8 cellular contexts compared by ENCODE assay signal in the genomic region with DNA sequence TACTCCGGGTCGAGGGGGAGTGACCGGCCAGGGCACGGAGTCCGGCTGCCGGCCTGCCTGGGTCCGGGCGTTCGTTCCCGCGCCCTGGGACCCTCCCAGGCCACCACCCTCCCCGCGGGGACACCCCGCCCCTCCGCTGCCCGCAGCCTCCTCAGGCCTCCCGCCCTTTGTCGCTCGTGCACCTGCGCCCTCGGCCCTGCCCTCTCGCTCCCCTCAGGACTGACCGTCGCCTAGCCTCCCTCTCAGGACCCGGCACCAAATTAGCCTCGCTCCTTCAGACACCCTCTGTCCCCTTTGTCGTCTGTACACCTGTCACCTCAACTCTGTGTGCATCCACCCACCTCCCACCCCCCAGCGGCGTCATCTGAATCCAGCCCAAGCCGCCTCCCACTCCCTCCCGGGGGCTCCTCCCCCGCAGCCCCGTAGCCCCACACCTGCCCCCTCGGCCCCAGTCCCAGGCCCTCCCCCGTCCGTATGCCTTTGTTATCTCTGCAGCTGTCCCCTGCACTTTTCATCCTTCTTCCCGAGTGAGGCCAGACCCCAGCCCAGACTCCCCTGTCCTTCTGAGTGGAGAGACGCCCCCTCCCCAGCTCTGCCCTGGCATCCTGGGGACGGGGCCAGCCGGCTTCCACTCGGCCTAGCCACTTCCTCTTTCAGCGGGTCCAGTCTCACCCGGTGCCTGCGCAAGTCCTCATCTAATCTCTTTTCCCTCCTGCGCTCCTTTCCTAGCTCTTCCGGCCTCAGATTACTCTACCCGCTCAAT. TPM values are rescaled to one million over a fixed set of nuclear protein-coding genes. Genes with fewer than 3 reads are reported as not detected.
DNase-seq lines count a peak whose midpoint lies in the region; ATAC-seq and TF ChIP-seq lines count a peak whose summit lies in the region.

No MANE protein-coding gene starts in this region.

- H3K9me3 Mint-ChIP-seq in dendritic cell treated with granulocyte-macrophage colony-stimulating factor and Interleukin-4, amounts not matched to agents 40 ng/mL and 50 ng/mL, for 4 days, result no peaks in the 10 kb centered on the region
- no peaks in the 10 kb centered on the region for H3K9me3 Mint-ChIP-seq in mesothelial cell of epicardium
- H3K9me3 Mint-ChIP-seq in stimulated activated naive CD8-positive, alpha-beta T cell treated with anti-CD3 and anti-CD28 coated beads, Interleukin-15, amount 100 ng/mL, for 72 hours, result no peaks in the 10 kb centered on the region

- peak overlapping the region; percentile 76 for H3K27ac Mint-ChIP-seq in dendritic cell treated with granulocyte-macrophage colony-stimulating factor and Interleukin-4, amounts not matched to agents 40 ng/mL and 50 ng/mL, for 4 days
- H3K27ac Mint-ChIP-seq in mesothelial cell of epicardium, result peak overlapping the region; percentile 19
- peak overlapping the region; percentile 1 to 92 for H3K27ac Mint-ChIP-seq in stimulated activated naive CD8-positive, alpha-beta T cell treated with anti-CD3 and anti-CD28 coated beads, Interleukin-15, amount 100 ng/mL, for 72 hours

- H3K36me3 Mint-ChIP-seq in dendritic cell treated with granulocyte-macrophage colony-stimulating factor and Interleukin-4, amounts not matched to agents 40 ng/mL and 50 ng/mL, for 4 days (ENCODE audit: low read depth), result peaks cover 27% of the 10 kb centered on the region
- peaks cover 7% of the 10 kb centered on the region for H3K36me3 Mint-ChIP-seq in mesothelial cell of epicardium

- in situ Hi-C loops in GM13977 (cut with MboI; ENCODE audit: low pct_unique_long_range_greater_than_20kb, low sequenced_read_pairs, unreplicated experiment), result no loop called here

- H3K4me3 Mint-ChIP-seq in dendritic cell treated with granulocyte-macrophage colony-stimulating factor and Interleukin-4, amounts not matched to agents 40 ng/mL and 50 ng/mL, for 4 days, result peak overlapping the region; percentile 88
- peak overlapping the region; percentile 76 for H3K4me3 Mint-ChIP-seq in mesothelial cell of epicardium
- H3K4me3 Mint-ChIP-seq in stimulated activated naive CD8-positive, alpha-beta T cell treated with anti-CD3 and anti-CD28 coated beads, Interleukin-15, amount 100 ng/mL, for 72 hours, result peak overlapping the region; percentile 92 to 95

- peaks cover 26% of the 10 kb centered on the region for H3K27me3 Mint-ChIP-seq in dendritic cell treated with granulocyte-macrophage colony-stimulating factor and Interleukin-4, amounts not matched to agents 40 ng/mL and 50 ng/mL, for 4 days
- H3K27me3 Mint-ChIP-seq in mesothelial cell of epicardium (ENCODE audit: low read depth), result peaks cover 24% of the 10 kb centered on the region
- H3K27me3 Mint-ChIP-seq in stimulated activated naive CD8-positive, alpha-beta T cell treated with anti-CD3 and anti-CD28 coated beads, Interleukin-15, amount 100 ng/mL, for 72 hours, result peaks cover 6% of the 10 kb centered on the region

- DNase-seq in GM13977 (ENCODE audit: low spot score) (peak; percentile 79), NCI-H2107 (lab: John Stamatoyannopoulos, UW) (peak; percentile 48), mesothelial cell of epicardium (ENCODE audit: low spot score in 2 of 2, unreplicated experiment in 2 of 2) (peak in 1 of 2 experiments; percentile 48), posterior vena cava (ENCODE audit: low spot score) (no peak)
- DNase-seq in activated CD4-positive, CD25-positive, alpha-beta regulatory T cell treated with anti-CD3 and anti-CD28 coated beads, Interleukin-2, amount 50 U/mL, for 72 hours, result peak; percentile 56
- DNase-seq in stimulated activated naive CD8-positive, alpha-beta T cell treated with anti-CD3 and anti-CD28 coated beads, Interleukin-15, amount 100 ng/mL, for 72 hours, result peak; percentile 48 to 49

- ATAC-seq in HG02840 (IDR thresholded peaks at IDR 0.05; ENCODE audit: low FRiP score, unreplicated experiment), result peak; percentile 30
- ATAC-seq in stimulated activated naive CD8-positive, alpha-beta T cell treated with anti-CD3 and anti-CD28 coated beads, Interleukin-15, amount 100 ng/mL, for 72 hours, result peak; percentile 43

- peaks cover 37% of the 10 kb centered on the region for H3K4me1 Mint-ChIP-seq in dendritic cell treated with granulocyte-macrophage colony-stimulating factor and Interleukin-4, amounts not matched to agents 40 ng/mL and 50 ng/mL, for 4 days (ENCODE audit: low read depth)
- H3K4me1 Mint-ChIP-seq in mesothelial cell of epicardium, result peaks cover 17% of the 10 kb centered on the region
- H3K4me1 Mint-ChIP-seq in stimulated activated naive CD8-positive, alpha-beta T cell treated with anti-CD3 and anti-CD28 coated beads, Interleukin-15, amount 100 ng/mL, for 72 hours, result peaks cover 25% of the 10 kb centered on the region

- intact Hi-C loops in dendritic cell treated with granulocyte-macrophage colony-stimulating factor and Interleukin-4, amounts not matched to agents 40 ng/mL and 50 ng/mL, for 4 days (cut with micrococcal nuclease), result no loop called here
- intact Hi-C loops in posterior vena cava (cut with DNase I), result no loop called here

- TF ChIP-seq CTCF in GM13977 (IDR thresholded peaks at IDR 0.05; ENCODE audit: extremely low read depth, insufficient read depth, missing control alignments) (no peak), mesothelial cell of epicardium (IDR thresholded peaks at IDR 0.05; ENCODE audit: unreplicated experiment) (no peak)

RNA-seq across cellular contexts. Expression of a gene that starts 0.6 kb away (rescaled TPM):
- total RNA-seq in mesothelial cell of epicardium, result 0.49 to 0.75 TPM (median 0.60 TPM) in 3 replicates
- total RNA-seq in posterior vena cava, result not detected

RNA-seq across cellular contexts. Expression of a gene that starts 21.5 kb away (rescaled TPM):
- total RNA-seq in mesothelial cell of epicardium (80.1 to 85.3 TPM (median 81.3 TPM) in 3 replicates), posterior vena cava (10 to 100 TPM; 38.2 to 55.6 TPM)

RNA-seq across cellular contexts. Expression of a gene that starts 27.3 kb away (rescaled TPM):
- total RNA-seq in mesothelial cell of epicardium, result 3.9 to 4.7 TPM (median 4.7 TPM) in 3 replicates
- 1 to 10 TPM; 6.1 to 9.6 TPM for total RNA-seq in posterior vena cava

RNA-seq across cellular contexts. Expression of a gene that starts 31.2 kb away (rescaled TPM):
- 23.5 to 26.4 TPM (median 25.0 TPM) in 3 replicates for total RNA-seq in mesothelial cell of epicardium
- total RNA-seq in posterior vena cava, result 10 to 100 TPM; 19.0 to 20.7 TPM

RNA-seq across cellular contexts. Expression of a gene that starts 40.5 kb away (rescaled TPM):
- total RNA-seq in mesothelial cell of epicardium, result 10.9 to 12.3 TPM (median 11.7 TPM) in 3 replicates
- 10 to 100 TPM; 15.7 to 16.2 TPM for total RNA-seq in posterior vena cava

Comparison
In these comparisons a context has a peak if more than half of its experiments do, and no peak if none do; other contexts are left out.
1. H3K27ac Mint-ChIP-seq: peak in every context shown above with its lines; median percentile 76 in dendritic cell treated with granulocyte-macrophage colony-stimulating factor and Interleukin-4, amounts not matched to agents 40 ng/mL and 50 ng/mL, for 4 days; 46 in stimulated activated naive CD8-positive, alpha-beta T cell treated with anti-CD3 and anti-CD28 coated beads, Interleukin-15, amount 100 ng/mL, for 72 hours; 19 in mesothelial cell of epicardium.